ENCODE assay signal across 8 cellular contexts in genomic region chr16:58126451-58126968, GRCh38. TPM values are rescaled to one million over a fixed set of nuclear protein-coding genes. Genes with fewer than 3 reads are reported as not detected.
A peak's percentile ranks its signal among the peaks of the same experiment; 100 is the strongest.
DNase-seq lines count a peak whose midpoint lies in the region; ATAC-seq and TF ChIP-seq lines count a peak whose summit lies in the region.

No MANE protein-coding gene starts in this region.

- H3K27ac ChIP-seq in BLaER1 (no peak overlapping the region), coronary artery (peak overlapping the region; percentile 24 to 93)

- TF ChIP-seq CTCF in coronary artery (IDR thresholded peaks at IDR 0.05) (no peak), neural crest cell (conservative IDR thresholded peaks at IDR 0.05) (no peak), GM10266 (IDR thresholded peaks at IDR 0.05; ENCODE audit: control insufficient read depth, insufficient read depth, low read depth, missing control alignments) (no peak)

- H4K20me1 ChIP-seq in BLaER1: peaks cover 70% of the 10 kb centered on the region

- peak overlapping the region; percentile 83 for H3K4me3 Mint-ChIP-seq in neural crest cell

- H3K4me1 Mint-ChIP-seq in neural crest cell: peaks cover 57% of the 10 kb centered on the region

- peaks cover 5% of the 10 kb centered on the region for H3K36me3 Mint-ChIP-seq in neural crest cell (ENCODE audit: low read depth)

- H3K9ac ChIP-seq in BLaER1: peak overlapping the region; percentile 94; the same call in 1 of the 2 replicates

- H3K27me3 ChIP-seq in BLaER1: no peaks in the 10 kb centered on the region
- no peaks in the 10 kb centered on the region for H3K27me3 ChIP-seq in MG63

- H3K36me3 ChIP-seq in BLaER1 (0 out of 2 replicates have a peak, but pooled peaks cover 10% of the 10 kb centered on the region), MG63 (peaks cover 31% of the 10 kb centered on the region)

- peak overlapping the region; percentile 94; the same call in 1 of the 2 replicates for H3K4me3 ChIP-seq in BLaER1
- peak overlapping the region; percentile 95 for H3K4me3 ChIP-seq in MG63
- peak overlapping the region; percentile 79 for H3K4me3 ChIP-seq in coronary artery

- H3K4me2 ChIP-seq in BLaER1: peak overlapping the region; percentile 99

- peaks cover 59% of the 10 kb centered on the region for H3K4me1 ChIP-seq in BLaER1

- no peak for DNase-seq in MG63
- no peak for DNase-seq in coronary artery (ENCODE audit: low spot score)
- no peak for DNase-seq in neural crest cell (ENCODE audit: low read depth, low spot score)
- no peak for DNase-seq in GM10266 (ENCODE audit: extremely low spot score)
- no peak for DNase-seq in SKM-1 (lab: John Stamatoyannopoulos, UW; ENCODE audit: unreplicated experiment)

- no peaks in the 10 kb centered on the region for H3K9me3 ChIP-seq in BLaER1
- 0 out of 2 replicates have a peak, but pooled peaks cover 4% of the 10 kb centered on the region for H3K9me3 ChIP-seq in MG63

- no peak for ATAC-seq in GM19463 (IDR thresholded peaks at IDR 0.05; ENCODE audit: unreplicated experiment)
- ATAC-seq in HG02642 (IDR thresholded peaks at IDR 0.05; ENCODE audit: poor library complexity, unreplicated experiment): no peak

- peaks cover 3% of the 10 kb centered on the region for H3K9me3 Mint-ChIP-seq in neural crest cell

- no peak overlapping the region for H3K27ac Mint-ChIP-seq in neural crest cell (ENCODE audit: unreplicated experiment)

- H3K27me3 Mint-ChIP-seq in neural crest cell (ENCODE audit: low read depth): no peaks in the 10 kb centered on the region

RNA-seq across cellular contexts. Expression of gene CFAP20, which starts 2.7 kb away (rescaled TPM):
- total RNA-seq in MG63 (2014; rRNA removed; shearing (Covaris generic); ENCODE audit: low replicate concordance): 205 and 286 TPM in 2 replicates
- 72.1 and 73.1 TPM in 2 replicates for total RNA-seq in neural crest cell
